ENCODE assay signal across 8 cellular contexts in genomic region chr3:146161725-146162047, GRCh38. TPM values are rescaled to one million over a fixed set of nuclear protein-coding genes. Genes with fewer than 3 reads are reported as not detected.
DNase-seq lines count a peak whose midpoint lies in the region; ATAC-seq and TF ChIP-seq lines count a peak whose summit lies in the region.

No MANE protein-coding gene starts in this region.

- H3K4me3 Mint-ChIP-seq in effector memory CD8-positive, alpha-beta T cell: no peak overlapping the region

- no peaks in the 10 kb centered on the region for H3K36me3 Mint-ChIP-seq in effector memory CD8-positive, alpha-beta T cell (ENCODE audit: insufficient read depth)

- 82 to 93% methylated on average over 9 to 12 of the region's 13 CpGs for WGBS in mesodermal cell (ENCODE audit: insufficient coverage in 2 of 2), 2 experiments
- 1% methylated on average over 13 of the region's 13 CpGs for WGBS in aorta, 2 donors

- H3K9me3 Mint-ChIP-seq in effector memory CD8-positive, alpha-beta T cell: peaks cover 0 to 3% of the 10 kb centered on the region in 2 donors

- H3K27ac ChIP-seq in C4-2B: peak overlapping the region; percentile 8; the same call in 1 of the 2 replicates
- H3K27ac ChIP-seq in coronary artery: peak overlapping the region; percentile 96
- peak overlapping the region; percentile 84 for H3K27ac ChIP-seq in mesodermal cell (ENCODE audit: low read depth, low read length, severe bottlenecking)
- peak overlapping the region; percentile 93 to 99 for H3K27ac ChIP-seq in aorta (ENCODE audit: low read depth in 1 of 2, low read length in 2 of 2)

- no peak for TF ChIP-seq CTCF in C4-2B (conservative IDR thresholded peaks at IDR 0.05)
- no peak for TF ChIP-seq CTCF in LNCaP clone FGC (IDR thresholded peaks at IDR 0.05; ENCODE audit: control insufficient read depth, extremely low read depth, insufficient read depth)
- no peak for TF ChIP-seq CTCF in coronary artery (IDR thresholded peaks at IDR 0.05)

- no peaks in the 10 kb centered on the region for H3K36me3 ChIP-seq in mesodermal cell (ENCODE audit: control insufficient read depth, insufficient read depth, low read length)
- no peaks in the 10 kb centered on the region for H3K36me3 ChIP-seq in aorta (ENCODE audit: control insufficient read depth in 1 of 2, insufficient read depth in 2 of 2, low read length in 1 of 2)

- no peak overlapping the region for H3K27ac Mint-ChIP-seq in effector memory CD8-positive, alpha-beta T cell

- DNase-seq in LNCaP clone FGC (ENCODE audit: low read depth) (peak; percentile 73), coronary artery (ENCODE audit: low spot score) (no peak), aorta (peak in 1 of 2 donors; percentile 73), NCI-H1694 (lab: John Stamatoyannopoulos, UW) (no peak), HK-2 (ENCODE audit: unreplicated experiment) (no peak)
- no peak for DNase-seq in effector memory CD8-positive, alpha-beta T cell

- peaks cover 0 to 6% of the 10 kb centered on the region in 2 donors for H3K4me1 Mint-ChIP-seq in effector memory CD8-positive, alpha-beta T cell (ENCODE audit: low read depth in 2 of 2)

- H3K27me3 Mint-ChIP-seq in effector memory CD8-positive, alpha-beta T cell: peaks cover 33 to 44% of the 10 kb centered on the region in 2 donors

- ATAC-seq in aorta (ENCODE audit: low FRiP score): peak; percentile 51
- no peak for ATAC-seq in effector memory CD8-positive, alpha-beta T cell (replicated peaks)

- intact Hi-C loops in aorta (cut with DNase I): loop anchor here (5.0 to 10.0 kb wide), 2 partner anchors 34 to 87 kb away; no protein-coding TSS in a partner anchor

- H3K4me3 ChIP-seq in LNCaP clone FGC (ENCODE audit: low read depth, low read length) (peak overlapping the region; percentile 54), coronary artery (peak overlapping the region; percentile 85), mesodermal cell (ENCODE audit: extremely low read depth, insufficient read depth, low read length, poor library complexity, severe bottlenecking) (peak overlapping the region; percentile 74), aorta (ENCODE audit: low read length in 2 of 2) (peak overlapping the region; percentile 77 to 86)

- H3K27me3 ChIP-seq in aorta (ENCODE audit: control insufficient read depth in 1 of 2, insufficient read depth in 2 of 2, low read length in 1 of 2): no peaks in the 10 kb centered on the region

- H3K9me3 ChIP-seq in mesodermal cell (ENCODE audit: control insufficient read depth, low read length): no peaks in the 10 kb centered on the region
- no peaks in the 10 kb centered on the region for H3K9me3 ChIP-seq in aorta (ENCODE audit: control insufficient read depth, low read length)

- H3K4me1 ChIP-seq in mesodermal cell (ENCODE audit: control insufficient read depth, insufficient read depth, low read length, poor library complexity, severe bottlenecking) (peaks cover 10% of the 10 kb centered on the region), aorta (ENCODE audit: control insufficient read depth in 1 of 2, insufficient read depth in 2 of 2, low read length in 2 of 2) (peaks cover 8% of the 10 kb centered on the region in 2 donors)

RNA-seq across cellular contexts. Expression of gene PLOD2, which starts 0.7 kb away (rescaled TPM):
- 36.9 TPM for polyA plus RNA-seq in mesodermal cell (2013, experiment 1 of 2)
- polyA plus RNA-seq in mesodermal cell (2013, experiment 2 of 2): 42.3 TPM
- total RNA-seq in aorta: 100 to 1,000 TPM; 109 to 147 TPM
- polyA plus RNA-seq in aorta: 10 to 100 TPM; 15.4 to 30.8 TPM

Comparison
In these comparisons a context has a peak if more than half of its experiments do, and no peak if none do; other contexts are left out.
1. H3K27ac ChIP-seq: peak in every context shown above with its lines; median percentile 96 in coronary artery; 96 in aorta; 84 in mesodermal cell; 8 in C4-2B.